Comparison of ENCODE assay signal across 1 cellular context in genomic region chr15:51380999-51381806, GRCh38.
TF ChIP-seq lines count a peak whose summit lies in the region.

No MANE protein-coding gene starts in this region.

TF ChIP-seq in IMR-90, 13 proteins besides CTCF, POLR2A, EP300 and RAD21 (continued from another document):
- TF ChIP-seq MAZ (IDR thresholded peaks at IDR 0.05; ENCODE audit: borderline replicate concordance, low read depth, low read length) (peak; percentile 37; the same call in 1 of the 2 replicates), RFX5 (IDR thresholded peaks at IDR 0.05; ENCODE audit: low read depth, low read length) (no peak), MAFK (IDR thresholded peaks at IDR 0.05; ENCODE audit: low read depth, low read length) (no peak)
